Comparison of ENCODE assay signal across 1 cellular context in genomic region chr2:197626965-197627629, GRCh38.
TF ChIP-seq lines count a peak whose summit lies in the region.

No MANE protein-coding gene starts in this region.

TF ChIP-seq in GM12878, 131 proteins besides CTCF, POLR2A, EP300 and RAD21 (continued from another document):
- TF ChIP-seq NKRF (conservative IDR thresholded peaks at IDR 0.05) (no peak), IRF4 (IDR thresholded peaks at IDR 0.05; ENCODE audit: low read depth, low read length) (peak; percentile 67; the same call in 1 of the 2 replicates), STAT1 (conservative IDR thresholded peaks at IDR 0.05) (no peak), ZNF687 (IDR thresholded peaks at IDR 0.05) (peak; percentile 66; the same call in 1 of the 2 replicates), MXI1 (IDR thresholded peaks at IDR 0.05; ENCODE audit: low read depth, low read length) (no peak), RUNX3 (IDR thresholded peaks at IDR 0.05; ENCODE audit: low read length) (0 out of 2 replicates have a peak, but pooled peaks have one; percentile 9), POLR2AphosphoS2 (IDR thresholded peaks at IDR 0.05; ENCODE audit: low read depth, low read length) (no peak), MLLT1 (IDR thresholded peaks at IDR 0.05) (peak; percentile 72; the same call in 1 of the 2 replicates), SMARCA5 (IDR thresholded peaks at IDR 0.05) (0 out of 2 replicates have a peak, but pooled peaks have one; percentile 31), EED (IDR thresholded peaks at IDR 0.05; ENCODE audit: low read depth) (0 out of 2 replicates have a peak, but pooled peaks have one; percentile 37), CHD2 (IDR thresholded peaks at IDR 0.05; ENCODE audit: borderline replicate concordance, low read depth, low read length) (no peak), ZNF592 (IDR thresholded peaks at IDR 0.05) (peak; percentile 55; the same call in 1 of the 2 replicates), DPF2 (IDR thresholded peaks at IDR 0.05) (0 out of 2 replicates have a peak, but pooled peaks have one; percentile 17)
